In genomic region chr15:89243691-89244511, GRCh38 we compare ENCODE assay signal across 8 cellular contexts. TPM values are rescaled to one million over a fixed set of nuclear protein-coding genes. Genes with fewer than 3 reads are reported as not detected.
DNase-seq lines count a peak whose midpoint lies in the region; ATAC-seq, FAIRE-seq and TF ChIP-seq lines count a peak whose summit lies in the region.

Gene FANCI, plus strand, starts transcription at chr15:89243979. Its CDS starts 3,669 bp downstream, at chr15:89247648.

- peaks cover 25 to 35% (median 27%) of the 10 kb centered on the region in 3 donors for H3K4me1 Mint-ChIP-seq in T-cell
- H3K4me1 Mint-ChIP-seq in progenitor cell of endocrine pancreas (ENCODE audit: low read depth) = peaks cover 15% of the 10 kb centered on the region

- POLR2A ChIA-PET in T-cell (lab: Charles Lee) = no interaction called here

- CTCF ChIA-PET in T-cell (lab: Charles Lee) = interaction anchor here in 1 of 2 donors (0.6 to 2.6 kb wide), 4 partner anchors 37 to 585 kb away, joined by 3 to 8 read pairs (median 4); partner anchors contain the start of gene ABHD2

- intact Hi-C loops in left cardiac atrium (cut with DNase I) = no loop called here

- DNase-seq in GM12892 (ENCODE audit: insufficient read length) = peak; percentile 84
- DNase-seq in NCI-H1436 treated with DMSO at 0.1 percent for 48 hours (lab: John Stamatoyannopoulos, UW) = peak; percentile 63
- peak; percentile 86 to 98 (median 94) for DNase-seq in T-cell
- peak; percentile 90 for DNase-seq in amniotic epithelial cell (ENCODE audit: low read depth)
- peak; percentile 97 for DNase-seq in left cardiac atrium
- DNase-seq in progenitor cell of endocrine pancreas (ENCODE audit: low spot score, unreplicated experiment) = peak; percentile 90

- no peaks in the 10 kb centered on the region for H3K36me3 ChIP-seq in urinary bladder (ENCODE audit: insufficient read depth)

- H3K4me3 Mint-ChIP-seq in T-cell (peak within 1 kb of the TSS; percentile 89 to 95 (median 92)), progenitor cell of endocrine pancreas (ENCODE audit: low read depth) (peak within 1 kb of the TSS; percentile 85)

- TF ChIP-seq POLR2A in GM12892 (IDR thresholded peaks at IDR 0.05; ENCODE audit: low read depth, low read length) = peak; percentile 70; the same call in 1 of the 2 replicates

- H3K27ac Mint-ChIP-seq in T-cell = peak within 1 kb of the TSS; percentile 75 to 77
- H3K27ac Mint-ChIP-seq in progenitor cell of endocrine pancreas = peak within 1 kb of the TSS; percentile 84

- H3K9me3 Mint-ChIP-seq in T-cell (no peaks in the 10 kb centered on the region), progenitor cell of endocrine pancreas (ENCODE audit: low read depth) (peaks cover 4% of the 10 kb centered on the region)

- WGBS in urinary bladder = under 1% methylated on average over 66 of the region's 66 CpGs

- peak; percentile 92 for ATAC-seq in HG02852 (IDR thresholded peaks at IDR 0.05; ENCODE audit: unreplicated experiment)
- peak; percentile 97 to 98 (median 98) for ATAC-seq in T-cell (replicated peaks in 1 of 4)
- peak; percentile 100 for ATAC-seq in left cardiac atrium

- H3K27me3 Mint-ChIP-seq in T-cell (no peaks in the 10 kb centered on the region), progenitor cell of endocrine pancreas (no peaks in the 10 kb centered on the region)

- peaks cover 7% of the 10 kb centered on the region for H3K36me3 Mint-ChIP-seq in T-cell
- H3K36me3 Mint-ChIP-seq in progenitor cell of endocrine pancreas (ENCODE audit: insufficient read depth) = peaks cover 12% of the 10 kb centered on the region

- H3K4me3 ChIP-seq in urinary bladder (ENCODE audit: low read depth, low read length) = peak within 1 kb of the TSS; percentile 60

- peak; percentile 92 for FAIRE-seq in GM12892 (lab: Jason Lieb, UNC)

- H3K4me1 ChIP-seq in urinary bladder (ENCODE audit: insufficient read depth) = no peaks in the 10 kb centered on the region

- peak; percentile 53 for TF ChIP-seq CTCF in progenitor cell of endocrine pancreas (IDR thresholded peaks at IDR 0.05; ENCODE audit: unreplicated experiment)

- peak within 1 kb of the TSS; percentile 61 for H3K27ac ChIP-seq in urinary bladder (ENCODE audit: low read depth)

RNA-seq across cellular contexts. Expression of gene FANCI, which starts in this region (rescaled TPM):
- polyA plus RNA-seq in GM12892 (2012; ENCODE audit: missing spikeins) = 69.4 TPM
- total RNA-seq in T-cell = 10 to 100 TPM in 4 of 5 donors, 1 to 10 TPM in 1; 9.8 to 14.6 (median 12.4) TPM
- 1 to 10 TPM; 4.8 TPM for total RNA-seq in left cardiac atrium
- 66.5 and 74.0 TPM in 2 replicates for total RNA-seq in progenitor cell of endocrine pancreas
- 31.5 TPM for total RNA-seq in urinary bladder
- 4.3 TPM for polyA plus RNA-seq in urinary bladder

Comparison
In these comparisons a context has a peak if more than half of its experiments do, and no peak if none do; other contexts are left out.
1. Peak in every context shown above with its lines: DNase-seq, ATAC-seq, H3K4me3 ChIP-seq and H3K27ac ChIP-seq.